1 cellular context compared by ENCODE assay signal in the genomic region with DNA sequence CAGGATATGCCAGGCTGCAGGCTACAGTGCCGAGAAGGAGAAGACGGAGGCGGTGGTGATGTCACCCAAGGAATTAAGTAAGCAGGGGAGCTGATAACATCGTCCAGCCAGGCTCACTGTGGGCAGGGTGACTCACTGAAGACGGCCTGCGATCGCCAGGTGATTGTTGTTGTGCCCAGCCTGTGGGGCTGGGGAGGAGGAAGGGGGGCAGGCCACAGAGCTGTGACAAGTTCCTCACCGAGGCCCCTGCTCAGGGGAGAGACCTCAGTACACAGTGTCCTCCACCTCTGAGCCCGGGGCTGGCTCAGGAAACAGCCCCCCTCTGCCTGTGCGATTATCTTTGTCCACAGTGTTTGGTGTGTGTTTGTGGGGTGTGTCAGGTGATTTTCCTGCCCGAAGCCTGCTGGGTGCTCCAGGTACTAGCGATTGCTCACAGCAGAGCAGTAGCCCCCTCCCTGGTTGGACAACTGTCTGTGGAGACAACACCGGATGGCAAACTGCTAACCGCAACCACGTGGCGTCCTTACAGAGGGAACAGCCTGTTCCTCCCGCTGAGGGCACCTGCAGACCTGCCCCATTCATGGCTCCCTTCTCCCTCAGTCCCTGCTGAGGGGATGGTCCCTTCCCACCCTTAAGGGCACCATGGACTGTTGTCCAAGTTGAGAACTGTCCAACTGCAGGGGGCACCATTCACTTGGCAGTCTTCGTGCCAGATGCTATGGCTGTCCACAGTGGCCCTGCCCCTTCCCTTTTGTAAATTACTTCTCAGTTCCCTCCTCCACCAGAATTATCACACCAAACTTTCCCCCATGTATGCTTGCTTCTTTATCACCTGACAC.
TF ChIP-seq lines count a peak whose summit lies in the region.

No MANE protein-coding gene starts in this region.

TF ChIP-seq in HepG2, 621 proteins besides CTCF, POLR2A, EP300 and RAD21 (continued from another document and continues in another):
- TF ChIP-seq, protein P1, sequence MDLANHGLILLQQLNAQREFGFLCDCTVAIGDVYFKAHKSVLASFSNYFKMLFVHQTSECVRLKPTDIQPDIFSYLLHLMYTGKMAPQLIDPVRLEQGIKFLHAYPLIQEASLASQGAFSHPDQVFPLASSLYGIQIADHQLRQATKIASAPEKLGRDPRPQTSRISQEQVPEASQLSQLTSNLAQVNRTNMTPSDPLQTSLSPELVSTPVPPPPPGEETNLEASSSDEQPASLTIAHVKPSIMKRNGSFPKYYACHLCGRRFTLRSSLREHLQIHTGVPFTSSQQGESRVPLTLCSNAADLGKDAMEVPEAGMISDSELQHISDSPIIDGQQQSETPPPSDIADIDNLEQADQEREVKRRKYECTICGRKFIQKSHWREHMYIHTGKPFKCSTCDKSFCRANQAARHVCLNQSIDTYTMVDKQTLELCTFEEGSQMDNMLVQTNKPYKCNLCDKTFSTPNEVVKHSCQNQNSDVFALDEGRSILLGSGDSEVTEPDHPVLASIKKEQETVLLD (CRISPR knock-in tag; IDR thresholded peaks at IDR 0.05; ENCODE audit: low read depth): no peak
- TF ChIP-seq AGO1 (IDR thresholded peaks at IDR 0.05; ENCODE audit: low read depth, low read length, poor library complexity, severe bottlenecking) (no peak), SMYD3 (CRISPR knock-in tag; IDR thresholded peaks at IDR 0.05) (no peak), ZNF207 (IDR thresholded peaks at IDR 0.05; ENCODE audit: borderline replicate concordance) (0 out of 2 replicates have a peak, but pooled peaks have one; percentile 46), TOE1 (CRISPR knock-in tag; IDR thresholded peaks at IDR 0.05) (no peak), ATRX (CRISPR knock-in tag; IDR thresholded peaks at IDR 0.05; ENCODE audit: borderline replicate concordance) (0 out of 2 replicates have a peak, but pooled peaks have one; percentile 49), SKI (IDR thresholded peaks at IDR 0.05; ENCODE audit: partially characterized antibody) (no peak), PRPF4 (IDR thresholded peaks at IDR 0.05; ENCODE audit: low read depth, low read length, poor library complexity, severe bottlenecking) (no peak), SRF (IDR thresholded peaks at IDR 0.05; ENCODE audit: low read depth, low read length) (no peak), MXD4 (CRISPR knock-in tag; IDR thresholded peaks at IDR 0.05) (peak; percentile 95), ZNF556 (CRISPR knock-in tag; IDR thresholded peaks at IDR 0.05; ENCODE audit: borderline replicate concordance) (peak; percentile 23; the same call in 1 of the 2 replicates), ZNF121 (CRISPR knock-in tag; IDR thresholded peaks at IDR 0.05) (peak; percentile 96), ZNF124 (CRISPR knock-in tag; IDR thresholded peaks at IDR 0.05) (no peak), CEBPG (CRISPR knock-in tag; IDR thresholded peaks at IDR 0.05) (peak; percentile 25), MYC (CRISPR knock-in tag; IDR thresholded peaks at IDR 0.05; ENCODE audit: borderline replicate concordance) (peak; percentile 92), ERF (CRISPR knock-in tag; IDR thresholded peaks at IDR 0.05) (peak; percentile 91), ZNF713 (CRISPR knock-in tag; IDR thresholded peaks at IDR 0.05) (0 out of 2 replicates have a peak, but pooled peaks have one; percentile 7), ZNF17 (CRISPR knock-in tag; IDR thresholded peaks at IDR 0.05) (no peak), ELF3 (CRISPR knock-in tag; IDR thresholded peaks at IDR 0.05) (peak; percentile 76), ZSCAN21 (CRISPR knock-in tag; IDR thresholded peaks at IDR 0.05; ENCODE audit: borderline replicate concordance) (peak; percentile 96), ZNF383 (CRISPR knock-in tag; IDR thresholded peaks at IDR 0.05; ENCODE audit: borderline replicate concordance) (no peak)
- TF ChIP-seq, protein P2, sequence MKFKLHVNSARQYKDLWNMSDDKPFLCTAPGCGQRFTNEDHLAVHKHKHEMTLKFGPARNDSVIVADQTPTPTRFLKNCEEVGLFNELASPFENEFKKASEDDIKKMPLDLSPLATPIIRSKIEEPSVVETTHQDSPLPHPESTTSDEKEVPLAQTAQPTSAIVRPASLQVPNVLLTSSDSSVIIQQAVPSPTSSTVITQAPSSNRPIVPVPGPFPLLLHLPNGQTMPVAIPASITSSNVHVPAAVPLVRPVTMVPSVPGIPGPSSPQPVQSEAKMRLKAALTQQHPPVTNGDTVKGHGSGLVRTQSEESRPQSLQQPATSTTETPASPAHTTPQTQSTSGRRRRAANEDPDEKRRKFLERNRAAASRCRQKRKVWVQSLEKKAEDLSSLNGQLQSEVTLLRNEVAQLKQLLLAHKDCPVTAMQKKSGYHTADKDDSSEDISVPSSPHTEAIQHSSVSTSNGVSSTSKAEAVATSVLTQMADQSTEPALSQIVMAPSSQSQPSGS (CRISPR knock-in tag; IDR thresholded peaks at IDR 0.05): peak; percentile 56; the same call in 1 of the 2 replicates
- TF ChIP-seq, protein P3, sequence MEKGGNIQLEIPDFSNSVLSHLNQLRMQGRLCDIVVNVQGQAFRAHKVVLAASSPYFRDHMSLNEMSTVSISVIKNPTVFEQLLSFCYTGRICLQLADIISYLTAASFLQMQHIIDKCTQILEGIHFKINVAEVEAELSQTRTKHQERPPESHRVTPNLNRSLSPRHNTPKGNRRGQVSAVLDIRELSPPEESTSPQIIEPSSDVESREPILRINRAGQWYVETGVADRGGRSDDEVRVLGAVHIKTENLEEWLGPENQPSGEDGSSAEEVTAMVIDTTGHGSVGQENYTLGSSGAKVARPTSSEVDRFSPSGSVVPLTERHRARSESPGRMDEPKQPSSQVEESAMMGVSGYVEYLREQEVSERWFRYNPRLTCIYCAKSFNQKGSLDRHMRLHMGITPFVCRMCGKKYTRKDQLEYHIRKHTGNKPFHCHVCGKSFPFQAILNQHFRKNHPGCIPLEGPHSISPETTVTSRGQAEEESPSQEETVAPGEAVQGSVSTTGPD (CRISPR knock-in tag; IDR thresholded peaks at IDR 0.05): no peak
- TF ChIP-seq, protein P4, sequence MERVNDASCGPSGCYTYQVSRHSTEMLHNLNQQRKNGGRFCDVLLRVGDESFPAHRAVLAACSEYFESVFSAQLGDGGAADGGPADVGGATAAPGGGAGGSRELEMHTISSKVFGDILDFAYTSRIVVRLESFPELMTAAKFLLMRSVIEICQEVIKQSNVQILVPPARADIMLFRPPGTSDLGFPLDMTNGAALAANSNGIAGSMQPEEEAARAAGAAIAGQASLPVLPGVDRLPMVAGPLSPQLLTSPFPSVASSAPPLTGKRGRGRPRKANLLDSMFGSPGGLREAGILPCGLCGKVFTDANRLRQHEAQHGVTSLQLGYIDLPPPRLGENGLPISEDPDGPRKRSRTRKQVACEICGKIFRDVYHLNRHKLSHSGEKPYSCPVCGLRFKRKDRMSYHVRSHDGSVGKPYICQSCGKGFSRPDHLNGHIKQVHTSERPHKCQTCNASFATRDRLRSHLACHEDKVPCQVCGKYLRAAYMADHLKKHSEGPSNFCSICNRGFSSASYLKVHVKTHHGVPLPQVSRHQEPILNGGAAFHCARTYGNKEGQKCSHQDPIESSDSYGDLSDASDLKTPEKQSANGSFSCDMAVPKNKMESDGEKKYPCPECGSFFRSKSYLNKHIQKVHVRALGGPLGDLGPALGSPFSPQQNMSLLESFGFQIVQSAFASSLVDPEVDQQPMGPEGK (CRISPR knock-in tag; IDR thresholded peaks at IDR 0.05): peak; percentile 87
- TF ChIP-seq, protein P5, sequence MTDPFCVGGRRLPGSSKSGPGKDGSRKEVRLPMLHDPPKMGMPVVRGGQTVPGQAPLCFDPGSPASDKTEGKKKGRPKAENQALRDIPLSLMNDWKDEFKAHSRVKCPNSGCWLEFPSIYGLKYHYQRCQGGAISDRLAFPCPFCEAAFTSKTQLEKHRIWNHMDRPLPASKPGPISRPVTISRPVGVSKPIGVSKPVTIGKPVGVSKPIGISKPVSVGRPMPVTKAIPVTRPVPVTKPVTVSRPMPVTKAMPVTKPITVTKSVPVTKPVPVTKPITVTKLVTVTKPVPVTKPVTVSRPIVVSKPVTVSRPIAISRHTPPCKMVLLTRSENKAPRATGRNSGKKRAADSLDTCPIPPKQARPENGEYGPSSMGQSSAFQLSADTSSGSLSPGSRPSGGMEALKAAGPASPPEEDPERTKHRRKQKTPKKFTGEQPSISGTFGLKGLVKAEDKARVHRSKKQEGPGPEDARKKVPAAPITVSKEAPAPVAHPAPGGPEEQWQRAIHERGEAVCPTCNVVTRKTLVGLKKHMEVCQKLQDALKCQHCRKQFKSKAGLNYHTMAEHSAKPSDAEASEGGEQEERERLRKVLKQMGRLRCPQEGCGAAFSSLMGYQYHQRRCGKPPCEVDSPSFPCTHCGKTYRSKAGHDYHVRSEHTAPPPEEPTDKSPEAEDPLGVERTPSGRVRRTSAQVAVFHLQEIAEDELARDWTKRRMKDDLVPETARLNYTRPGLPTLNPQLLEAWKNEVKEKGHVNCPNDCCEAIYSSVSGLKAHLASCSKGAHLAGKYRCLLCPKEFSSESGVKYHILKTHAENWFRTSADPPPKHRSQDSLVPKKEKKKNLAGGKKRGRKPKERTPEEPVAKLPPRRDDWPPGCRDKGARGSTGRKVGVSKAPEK (CRISPR knock-in tag; IDR thresholded peaks at IDR 0.05; ENCODE audit: borderline replicate concordance): no peak; the same call in 1 of the 2 replicates
- TF ChIP-seq, protein P6, sequence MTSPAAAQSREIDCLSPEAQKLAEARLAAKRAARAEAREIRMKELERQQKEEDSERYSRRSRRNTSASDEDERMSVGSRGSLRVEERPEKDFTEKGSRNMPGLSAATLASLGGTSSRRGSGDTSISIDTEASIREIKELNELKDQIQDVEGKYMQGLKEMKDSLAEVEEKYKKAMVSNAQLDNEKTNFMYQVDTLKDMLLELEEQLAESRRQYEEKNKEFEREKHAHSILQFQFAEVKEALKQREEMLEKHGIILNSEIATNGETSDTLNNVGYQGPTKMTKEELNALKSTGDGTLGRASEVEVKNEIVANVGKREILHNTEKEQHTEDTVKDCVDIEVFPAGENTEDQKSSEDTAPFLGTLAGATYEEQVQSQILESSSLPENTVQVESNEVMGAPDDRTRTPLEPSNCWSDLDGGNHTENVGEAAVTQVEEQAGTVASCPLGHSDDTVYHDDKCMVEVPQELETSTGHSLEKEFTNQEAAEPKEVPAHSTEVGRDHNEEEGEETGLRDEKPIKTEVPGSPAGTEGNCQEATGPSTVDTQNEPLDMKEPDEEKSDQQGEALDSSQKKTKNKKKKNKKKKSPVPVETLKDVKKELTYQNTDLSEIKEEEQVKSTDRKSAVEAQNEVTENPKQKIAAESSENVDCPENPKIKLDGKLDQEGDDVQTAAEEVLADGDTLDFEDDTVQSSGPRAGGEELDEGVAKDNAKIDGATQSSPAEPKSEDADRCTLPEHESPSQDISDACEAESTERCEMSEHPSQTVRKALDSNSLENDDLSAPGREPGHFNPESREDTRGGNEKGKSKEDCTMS (CRISPR knock-in tag; conservative IDR thresholded peaks at IDR 0.05): no peak
- TF ChIP-seq, protein P7, sequence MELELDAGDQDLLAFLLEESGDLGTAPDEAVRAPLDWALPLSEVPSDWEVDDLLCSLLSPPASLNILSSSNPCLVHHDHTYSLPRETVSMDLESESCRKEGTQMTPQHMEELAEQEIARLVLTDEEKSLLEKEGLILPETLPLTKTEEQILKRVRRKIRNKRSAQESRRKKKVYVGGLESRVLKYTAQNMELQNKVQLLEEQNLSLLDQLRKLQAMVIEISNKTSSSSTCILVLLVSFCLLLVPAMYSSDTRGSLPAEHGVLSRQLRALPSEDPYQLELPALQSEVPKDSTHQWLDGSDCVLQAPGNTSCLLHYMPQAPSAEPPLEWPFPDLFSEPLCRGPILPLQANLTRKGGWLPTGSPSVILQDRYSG (CRISPR knock-in tag; IDR thresholded peaks at IDR 0.05): no peak
- TF ChIP-seq, protein P8, sequence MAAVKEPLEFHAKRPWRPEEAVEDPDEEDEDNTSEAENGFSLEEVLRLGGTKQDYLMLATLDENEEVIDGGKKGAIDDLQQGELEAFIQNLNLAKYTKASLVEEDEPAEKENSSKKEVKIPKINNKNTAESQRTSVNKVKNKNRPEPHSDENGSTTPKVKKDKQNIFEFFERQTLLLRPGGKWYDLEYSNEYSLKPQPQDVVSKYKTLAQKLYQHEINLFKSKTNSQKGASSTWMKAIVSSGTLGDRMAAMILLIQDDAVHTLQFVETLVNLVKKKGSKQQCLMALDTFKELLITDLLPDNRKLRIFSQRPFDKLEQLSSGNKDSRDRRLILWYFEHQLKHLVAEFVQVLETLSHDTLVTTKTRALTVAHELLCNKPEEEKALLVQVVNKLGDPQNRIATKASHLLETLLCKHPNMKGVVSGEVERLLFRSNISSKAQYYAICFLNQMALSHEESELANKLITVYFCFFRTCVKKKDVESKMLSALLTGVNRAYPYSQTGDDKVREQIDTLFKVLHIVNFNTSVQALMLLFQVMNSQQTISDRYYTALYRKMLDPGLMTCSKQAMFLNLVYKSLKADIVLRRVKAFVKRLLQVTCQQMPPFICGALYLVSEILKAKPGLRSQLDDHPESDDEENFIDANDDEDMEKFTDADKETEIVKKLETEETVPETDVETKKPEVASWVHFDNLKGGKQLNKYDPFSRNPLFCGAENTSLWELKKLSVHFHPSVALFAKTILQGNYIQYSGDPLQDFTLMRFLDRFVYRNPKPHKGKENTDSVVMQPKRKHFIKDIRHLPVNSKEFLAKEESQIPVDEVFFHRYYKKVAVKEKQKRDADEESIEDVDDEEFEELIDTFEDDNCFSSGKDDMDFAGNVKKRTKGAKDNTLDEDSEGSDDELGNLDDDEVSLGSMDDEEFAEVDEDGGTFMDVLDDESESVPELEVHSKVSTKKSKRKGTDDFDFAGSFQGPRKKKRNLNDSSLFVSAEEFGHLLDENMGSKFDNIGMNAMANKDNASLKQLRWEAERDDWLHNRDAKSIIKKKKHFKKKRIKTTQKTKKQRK (IDR thresholded peaks at IDR 0.05; ENCODE audit: low read length): no peak
- TF ChIP-seq, protein P9, sequence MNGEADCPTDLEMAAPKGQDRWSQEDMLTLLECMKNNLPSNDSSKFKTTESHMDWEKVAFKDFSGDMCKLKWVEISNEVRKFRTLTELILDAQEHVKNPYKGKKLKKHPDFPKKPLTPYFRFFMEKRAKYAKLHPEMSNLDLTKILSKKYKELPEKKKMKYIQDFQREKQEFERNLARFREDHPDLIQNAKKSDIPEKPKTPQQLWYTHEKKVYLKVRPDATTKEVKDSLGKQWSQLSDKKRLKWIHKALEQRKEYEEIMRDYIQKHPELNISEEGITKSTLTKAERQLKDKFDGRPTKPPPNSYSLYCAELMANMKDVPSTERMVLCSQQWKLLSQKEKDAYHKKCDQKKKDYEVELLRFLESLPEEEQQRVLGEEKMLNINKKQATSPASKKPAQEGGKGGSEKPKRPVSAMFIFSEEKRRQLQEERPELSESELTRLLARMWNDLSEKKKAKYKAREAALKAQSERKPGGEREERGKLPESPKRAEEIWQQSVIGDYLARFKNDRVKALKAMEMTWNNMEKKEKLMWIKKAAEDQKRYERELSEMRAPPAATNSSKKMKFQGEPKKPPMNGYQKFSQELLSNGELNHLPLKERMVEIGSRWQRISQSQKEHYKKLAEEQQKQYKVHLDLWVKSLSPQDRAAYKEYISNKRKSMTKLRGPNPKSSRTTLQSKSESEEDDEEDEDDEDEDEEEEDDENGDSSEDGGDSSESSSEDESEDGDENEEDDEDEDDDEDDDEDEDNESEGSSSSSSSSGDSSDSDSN (CRISPR knock-in tag; IDR thresholded peaks at IDR 0.05): peak; percentile 69; the same call in 1 of the 2 replicates
- TF ChIP-seq, protein P10, sequence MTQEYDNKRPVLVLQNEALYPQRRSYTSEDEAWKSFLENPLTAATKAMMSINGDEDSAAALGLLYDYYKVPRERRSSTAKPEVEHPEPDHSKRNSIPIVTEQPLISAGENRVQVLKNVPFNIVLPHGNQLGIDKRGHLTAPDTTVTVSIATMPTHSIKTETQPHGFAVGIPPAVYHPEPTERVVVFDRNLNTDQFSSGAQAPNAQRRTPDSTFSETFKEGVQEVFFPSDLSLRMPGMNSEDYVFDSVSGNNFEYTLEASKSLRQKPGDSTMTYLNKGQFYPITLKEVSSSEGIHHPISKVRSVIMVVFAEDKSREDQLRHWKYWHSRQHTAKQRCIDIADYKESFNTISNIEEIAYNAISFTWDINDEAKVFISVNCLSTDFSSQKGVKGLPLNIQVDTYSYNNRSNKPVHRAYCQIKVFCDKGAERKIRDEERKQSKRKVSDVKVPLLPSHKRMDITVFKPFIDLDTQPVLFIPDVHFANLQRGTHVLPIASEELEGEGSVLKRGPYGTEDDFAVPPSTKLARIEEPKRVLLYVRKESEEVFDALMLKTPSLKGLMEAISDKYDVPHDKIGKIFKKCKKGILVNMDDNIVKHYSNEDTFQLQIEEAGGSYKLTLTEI (CRISPR knock-in tag; conservative IDR thresholded peaks at IDR 0.05): no peak
